10 cellular contexts compared by ENCODE assay signal in the genomic region with DNA sequence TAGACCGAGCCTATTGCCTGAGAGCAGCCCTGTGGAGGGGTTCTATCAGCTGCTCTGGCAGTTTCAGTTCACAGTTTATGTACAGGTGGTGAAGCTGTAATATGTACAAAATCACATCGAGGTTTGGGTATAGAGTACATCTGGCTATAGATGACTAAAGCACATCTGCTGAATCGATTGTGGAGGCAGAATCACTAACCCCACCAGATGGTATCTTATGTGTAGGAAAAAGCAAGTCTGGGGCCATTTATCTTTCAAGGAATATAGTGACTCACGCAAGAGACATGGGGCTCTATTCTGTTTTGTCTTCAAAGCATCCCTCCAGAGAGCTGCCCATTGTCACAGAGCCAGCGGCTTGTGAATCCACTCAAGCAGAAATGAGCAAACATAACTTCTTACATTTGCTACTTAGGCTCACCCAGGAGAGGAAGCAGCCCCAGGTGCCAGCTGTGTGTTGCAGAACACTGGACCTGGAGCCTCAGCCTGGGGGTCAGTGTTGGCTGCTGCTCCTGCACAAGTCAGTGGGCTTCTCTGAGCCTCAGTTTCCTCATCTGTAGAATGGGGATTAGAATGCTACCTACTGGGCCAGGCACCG. TPM values are rescaled to one million over a fixed set of nuclear protein-coding genes. Genes with fewer than 3 reads are reported as not detected.
DNase-seq lines count a peak whose midpoint lies in the region; ATAC-seq and TF ChIP-seq lines count a peak whose summit lies in the region.
"Had no signal": no experiment of that assay in that cellular context is flagged by ENCODE, and none has a peak within 500 bp of the region (broad histone marks: within the 10 kb centered on the region; RNA-seq: fewer than 3 reads in every experiment).

No MANE protein-coding gene starts in this region.

- H3K4me1 ChIP-seq in DND-41 (ENCODE audit: insufficient read depth, low read length), result no peaks in the 10 kb centered on the region
- peaks cover 10% of the 10 kb centered on the region for H3K4me1 ChIP-seq in SJSA1 (replicated peaks)
- H3K4me1 ChIP-seq: uterus had no signal

- H3K4me2 ChIP-seq in DND-41 (ENCODE audit: insufficient read depth, low read length), result no peak overlapping the region

- no peaks in the 10 kb centered on the region for H4K20me1 ChIP-seq in DND-41 (ENCODE audit: insufficient read depth, low read length)

- no peaks in the 10 kb centered on the region for H3K36me3 ChIP-seq in DND-41 (ENCODE audit: insufficient read depth, low read length)
- H3K36me3 ChIP-seq in SJSA1, result no peaks in the 10 kb centered on the region
- H3K36me3 ChIP-seq: uterus had no signal

- no peak overlapping the region for H3K9ac ChIP-seq in DND-41 (ENCODE audit: low read depth, low read length)

- H3K9me3 ChIP-seq in DND-41 (ENCODE audit: insufficient read depth, low read length, severe bottlenecking) (no peaks in the 10 kb centered on the region), SJSA1 (replicated peaks) (no peaks in the 10 kb centered on the region)
- H3K9me3 ChIP-seq: uterus had no signal

- H3K4me3 Mint-ChIP-seq in nephron, result no peak overlapping the region
- H3K4me3 Mint-ChIP-seq in T-cell, result no peak overlapping the region

- H3K27me3 Mint-ChIP-seq in nephron (ENCODE audit: low read depth) (peaks cover 8% of the 10 kb centered on the region), T-cell (no peaks in the 10 kb centered on the region)

- CTCF ChIA-PET in T-cell (lab: Charles Lee), result no interaction called here

- no peak overlapping the region for H2AFZ ChIP-seq in DND-41 (ENCODE audit: low read depth, low read length)

- H3K27ac Mint-ChIP-seq in nephron (peak overlapping the region in 2 of 3 experiments; percentile 51 to 57), T-cell (no peak overlapping the region)

- H3K36me3 Mint-ChIP-seq in nephron (ENCODE audit: low read depth) (no peaks in the 10 kb centered on the region), T-cell (no peaks in the 10 kb centered on the region)

- H3K4me1 Mint-ChIP-seq in nephron (peaks cover 20% of the 10 kb centered on the region), T-cell (peaks cover 0 to 6% (median 0%) of the 10 kb centered on the region in 3 donors)

- TF ChIP-seq CTCF in DND-41 (IDR thresholded peaks at IDR 0.05; ENCODE audit: borderline replicate concordance, extremely low read depth, low read length, poor library complexity, severe bottlenecking) (no peak), nephron (IDR thresholded peaks at IDR 0.05; ENCODE audit: unreplicated experiment in 3 of 3) (no peak)

- POLR2A ChIA-PET in T-cell (lab: Charles Lee), result no interaction called here

- H3K4me3 ChIP-seq in DND-41 (ENCODE audit: low read depth in 1 of 2, low read length in 2 of 2) (no peak overlapping the region), SJSA1 (no peak overlapping the region)
- H3K4me3 ChIP-seq: SK-N-MC, uterus had no signal

- H3K27ac ChIP-seq in DND-41 (ENCODE audit: low read length) (no peak overlapping the region), SJSA1 (no peak overlapping the region)
- H3K27ac ChIP-seq: SK-N-MC had no signal

- no peaks in the 10 kb centered on the region for H3K27me3 ChIP-seq in DND-41 (ENCODE audit: insufficient read depth, low read length, poor library complexity)
- no peaks in the 10 kb centered on the region for H3K27me3 ChIP-seq in SJSA1 (replicated peaks)
- H3K27me3 ChIP-seq: uterus had no signal

- no peaks in the 10 kb centered on the region for H3K9me3 Mint-ChIP-seq in nephron
- no peaks in the 10 kb centered on the region for H3K9me3 Mint-ChIP-seq in T-cell

- DNase-seq in DND-41, result no peak
- peak; percentile 64 for DNase-seq in GM19238 (ENCODE audit: insufficient read length, low spot score)
- peak; percentile 65 to 73 for DNase-seq in SJSA1 (ENCODE audit: low read depth in 1 of 2, low spot score in 2 of 2)
- DNase-seq in COLO668 (lab: John Stamatoyannopoulos, UW; ENCODE audit: unreplicated experiment), result no peak
- DNase-seq in T-cell, result no peak
- DNase-seq in activated CD4-positive, alpha-beta T cell treated with anti-CD3 and anti-CD28 coated beads for 1 hour, result no peak

- ATAC-seq in DND-41 (ENCODE audit: insufficient read depth, low read depth), result peak; percentile 29; the same call in 1 of the 3 replicates
- ATAC-seq in HG03135 (IDR thresholded peaks at IDR 0.05; ENCODE audit: unreplicated experiment), result peak; percentile 72
- no peak for ATAC-seq in T-cell (replicated peaks in 1 of 4)

- no peaks in the 10 kb centered on the region for H3K79me2 ChIP-seq in DND-41 (ENCODE audit: insufficient read depth, low read length)

RNA-seq across cellular contexts. Expression of gene MIIP, which starts 21.3 kb away (rescaled TPM):
- 34.5 and 43.1 TPM in 2 replicates for total RNA-seq in SJSA1 (2014; rRNA removed; shearing (Covaris generic))
- 10 to 100 TPM; 26.5 to 51.3 (median 43.4) TPM for total RNA-seq in T-cell

RNA-seq across cellular contexts. Expression of gene TNFRSF8, which starts 22.5 kb away (rescaled TPM):
- not detected in 2 replicates for total RNA-seq in SJSA1 (2014; rRNA removed; shearing (Covaris generic))
- under 1 TPM in 4 of 5 donors, not detected in 1; 0.20 to 0.53 (median 0.33) TPM for total RNA-seq in T-cell

Comparison
In these comparisons a context has a peak if more than half of its experiments do, and no peak if none do; other contexts are left out.
1. ATAC-seq: peak in DND-41 (single experiment) and HG03135 (single experiment); none in T-cell (0 of 4).
2. DNase-seq: peak in GM19238 (single experiment) and SJSA1 (2 of 2); none in DND-41 (single experiment), COLO668 (single experiment), T-cell (0 of 34) and activated CD4-positive, alpha-beta T cell treated with anti-CD3 and anti-CD28 coated beads for 1 hour (single experiment).
3. H3K27ac Mint-ChIP-seq: peak in nephron (2 of 3); none in T-cell (0 of 2).